ENCODE assay signal across 10 cellular contexts in the genomic region with DNA sequence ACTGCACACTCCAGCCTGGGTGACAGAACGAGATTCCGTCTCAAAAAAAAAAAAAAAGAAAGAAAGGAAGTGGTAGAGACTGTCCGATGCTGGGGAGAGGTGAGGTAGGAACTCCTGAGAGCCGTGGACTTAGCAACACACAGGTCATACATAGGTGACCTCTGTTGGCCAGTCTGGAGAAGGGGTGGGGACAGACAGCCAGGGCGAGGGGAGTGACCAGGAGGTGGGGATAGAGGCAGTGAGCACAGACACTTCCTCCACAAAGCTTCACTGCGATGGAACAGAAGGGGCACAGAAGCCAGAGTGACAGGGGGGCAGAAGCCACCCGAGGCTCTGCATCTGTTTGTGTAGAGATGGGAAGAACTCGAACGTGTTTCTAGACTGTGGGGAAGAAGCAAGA. TPM values are rescaled to one million over a fixed set of nuclear protein-coding genes. Genes with fewer than 3 reads are reported as not detected.
A peak's percentile ranks its signal among the peaks of the same experiment; 100 is the strongest.
DNase-seq lines count a peak whose midpoint lies in the region; ATAC-seq and TF ChIP-seq lines count a peak whose summit lies in the region.
"Had no signal": no experiment of that assay in that cellular context is flagged by ENCODE, and none has a peak within 500 bp of the region (broad histone marks: within the 10 kb centered on the region; RNA-seq: fewer than 3 reads in every experiment).

No MANE protein-coding gene starts in this region.

- no peak; the same call in 2 of the 3 replicates for ATAC-seq in SK-N-SH treated with all-trans-retinoic acid at 6 μM for 48 hours
- no peak for ATAC-seq in HG02678 (IDR thresholded peaks at IDR 0.05; ENCODE audit: unreplicated experiment)

- peaks cover 22% of the 10 kb centered on the region for H3K4me1 Mint-ChIP-seq in Caco-2 (ENCODE audit: low read depth, unreplicated experiment)
- peaks cover 97% of the 10 kb centered on the region for H3K4me1 Mint-ChIP-seq in activated CD4-positive, alpha-beta memory T cell treated with anti-CD3 and anti-CD28 coated beads for 36 hours (ENCODE audit: low read depth)
- H3K4me1 Mint-ChIP-seq in glutamatergic neuron (ENCODE audit: low read depth, unreplicated experiment): peaks cover 17% of the 10 kb centered on the region

- peak overlapping the region; percentile 40 for H3K27ac Mint-ChIP-seq in Caco-2 (ENCODE audit: unreplicated experiment)
- H3K27ac Mint-ChIP-seq in activated CD4-positive, alpha-beta memory T cell treated with anti-CD3 and anti-CD28 coated beads for 36 hours: peak overlapping the region; percentile 89
- peak overlapping the region; percentile 10 for H3K27ac Mint-ChIP-seq in glutamatergic neuron (ENCODE audit: unreplicated experiment)

- TF ChIP-seq EP300 in tibial nerve (IDR thresholded peaks at IDR 0.05): no peak

- no peaks in the 10 kb centered on the region for H3K27me3 ChIP-seq in Caco-2 (replicated peaks; ENCODE audit: control insufficient read depth, insufficient read depth, low read length)
- no peaks in the 10 kb centered on the region for H3K27me3 ChIP-seq in prostate gland (replicated peaks; ENCODE audit: insufficient read depth)
- H3K27me3 ChIP-seq in testis: no peaks in the 10 kb centered on the region
- no peaks in the 10 kb centered on the region for H3K27me3 ChIP-seq in tibial nerve

- H3K27me3 Mint-ChIP-seq in Caco-2 (ENCODE audit: insufficient read depth, unreplicated experiment): no peaks in the 10 kb centered on the region
- H3K27me3 Mint-ChIP-seq in activated CD4-positive, alpha-beta memory T cell treated with anti-CD3 and anti-CD28 coated beads for 36 hours: no peaks in the 10 kb centered on the region
- H3K27me3 Mint-ChIP-seq in glutamatergic neuron (ENCODE audit: unreplicated experiment): peaks cover 10% of the 10 kb centered on the region

- H3K4me1 ChIP-seq in Caco-2 (peaks cover 3% of the 10 kb centered on the region; the same call in 1 of the 2 replicates), prostate gland (replicated peaks) (peaks cover 32% of the 10 kb centered on the region), testis (peaks cover 23% of the 10 kb centered on the region), tibial nerve (peaks cover 0 to 99% (median 72%) of the 10 kb centered on the region in 4 donors)

- H3K4me3 ChIP-seq in Caco-2 (ENCODE audit: low read depth, low read length) (no peak overlapping the region), prostate gland (no peak overlapping the region), testis (no peak overlapping the region), tibial nerve (no peak overlapping the region)

- TF ChIP-seq POLR2A in prostate gland (IDR thresholded peaks at IDR 0.05) (no peak), testis (IDR thresholded peaks at IDR 0.05) (no peak), tibial nerve (IDR thresholded peaks at IDR 0.05) (no peak)

- H3K36me3 Mint-ChIP-seq in Caco-2 (ENCODE audit: insufficient read depth, unreplicated experiment): peaks cover 96% of the 10 kb centered on the region
- H3K36me3 Mint-ChIP-seq in activated CD4-positive, alpha-beta memory T cell treated with anti-CD3 and anti-CD28 coated beads for 36 hours: peaks cover 73% of the 10 kb centered on the region
- H3K36me3 Mint-ChIP-seq in glutamatergic neuron (ENCODE audit: unreplicated experiment): peaks cover 7% of the 10 kb centered on the region

- peak overlapping the region; percentile 94 to 96 for H3K27ac ChIP-seq in prostate gland
- H3K27ac ChIP-seq in testis: no peak overlapping the region
- H3K27ac ChIP-seq in tibial nerve: peak overlapping the region in 2 of 4 donors; percentile 88 to 92

- H3K9me3 Mint-ChIP-seq in Caco-2 (ENCODE audit: unreplicated experiment) (no peaks in the 10 kb centered on the region), glutamatergic neuron (ENCODE audit: unreplicated experiment) (peaks cover 5% of the 10 kb centered on the region)
- no peaks in the 10 kb centered on the region for H3K9me3 Mint-ChIP-seq in activated CD4-positive, alpha-beta memory T cell treated with anti-CD3 and anti-CD28 coated beads for 36 hours

- DNase-seq in Caco-2: peak in 1 of 2 experiments; percentile 52
- no peak for DNase-seq in activated CD4-positive, alpha-beta memory T cell treated with anti-CD3 and anti-CD28 coated beads for 36 hours
- DNase-seq in glutamatergic neuron: no peak
- DNase-seq in prostate gland (ENCODE audit: low spot score): no peak
- DNase-seq in testis: no peak
- DNase-seq in tibial nerve (ENCODE audit: low spot score in 2 of 2): no peak
- DNase-seq: Kasumi-1, NCI-H748 treated with DMSO at 0.1 percent for 48 hours had no signal

- BruUV-seq in Caco-2 (replicated peaks; lab: Mats Ljungman, UMichigan): no TSS peak

- no peaks in the 10 kb centered on the region for H3K9me3 ChIP-seq in Caco-2
- no peaks in the 10 kb centered on the region for H3K9me3 ChIP-seq in prostate gland
- no peaks in the 10 kb centered on the region for H3K9me3 ChIP-seq in testis
- no peaks in the 10 kb centered on the region for H3K9me3 ChIP-seq in tibial nerve

- WGBS in prostate gland: 54% methylated on average over 9 of the region's 9 CpGs
- WGBS in testis, 2 donors: 75 to 82% methylated on average over 9 of the region's 9 CpGs
- 36 to 48% methylated on average over 9 of the region's 9 CpGs for WGBS in tibial nerve, 2 donors

- POLR2A ChIA-PET in Caco-2 (lab: Charles Lee): interaction anchor here (0.7 kb wide), 1 partner anchor 12 kb away, joined by 3 read pairs; no protein-coding TSS in a partner anchor
- POLR2A ChIA-PET in activated CD4-positive, alpha-beta memory T cell treated with anti-CD3 and anti-CD28 coated beads for 36 hours (lab: Charles Lee): interaction anchor here (1.2 kb wide), 1 partner anchor 48 kb away, joined by 3 read pairs; a partner anchor contains a TSS

- CTCF ChIA-PET in Caco-2 (lab: Charles Lee): no interaction called here
- CTCF ChIA-PET in activated CD4-positive, alpha-beta memory T cell treated with anti-CD3 and anti-CD28 coated beads for 36 hours (lab: Charles Lee): interaction anchor here (1.1 to 2.1 kb wide), 3 partner anchors 9 to 130 kb away, joined by 3 to 6 read pairs (median 6); no protein-coding TSS in a partner anchor

- TF ChIP-seq CTCF in Caco-2 (IDR thresholded peaks at IDR 0.05; ENCODE audit: insufficient read depth in 1 of 2, low read depth in 1 of 2, low read length in 1 of 2, severe bottlenecking in 1 of 2, unreplicated experiment in 1 of 2): peak in 1 of 2 experiments; percentile 41
- TF ChIP-seq CTCF in glutamatergic neuron (IDR thresholded peaks at IDR 0.05; ENCODE audit: partially characterized antibody, unreplicated experiment): no peak
- TF ChIP-seq CTCF in prostate gland (IDR thresholded peaks at IDR 0.05): no peak
- no peak for TF ChIP-seq CTCF in testis (IDR thresholded peaks at IDR 0.05)
- TF ChIP-seq CTCF in tibial nerve (IDR thresholded peaks at IDR 0.05): no peak

- no peak overlapping the region for H3K4me3 Mint-ChIP-seq in Caco-2 (ENCODE audit: unreplicated experiment)
- H3K4me3 Mint-ChIP-seq in activated CD4-positive, alpha-beta memory T cell treated with anti-CD3 and anti-CD28 coated beads for 36 hours: no peak overlapping the region
- no peak overlapping the region for H3K4me3 Mint-ChIP-seq in glutamatergic neuron (ENCODE audit: unreplicated experiment)

- intact Hi-C loops in Caco-2 (cut with micrococcal nuclease; ENCODE audit: unreplicated experiment) (no loop called here), prostate gland (cut with DNase I) (no loop called here), testis (cut with DNase I; ENCODE audit: low total_unique reads) (no loop called here)
- intact Hi-C loops in activated CD4-positive, alpha-beta memory T cell treated with anti-CD3 and anti-CD28 coated beads for 36 hours (cut with micrococcal nuclease): no loop called here

- H3K36me3 ChIP-seq in Caco-2 (ENCODE audit: control insufficient read depth, insufficient read depth, low read length) (peaks cover 10% of the 10 kb centered on the region), prostate gland (peaks cover 4 to 5% of the 10 kb centered on the region in 2 donors), testis (ENCODE audit: low read depth, missing control alignments) (no peaks in the 10 kb centered on the region), tibial nerve (peaks cover 0 to 63% (median 13%) of the 10 kb centered on the region in 3 donors)

TF ChIP-seq in SK-N-SH treated with all-trans-retinoic acid at 6 μM for 48 hours, 23 proteins besides CTCF, POLR2A, EP300 and RAD21:
- no peak for TF ChIP-seq SNAI2 (CRISPR knock-in tag; IDR thresholded peaks at IDR 0.05)
- no peak for TF ChIP-seq OSR1 (CRISPR knock-in tag; IDR thresholded peaks at IDR 0.05)

RNA-seq across cellular contexts. Expression of a gene that starts 47.1 kb away (rescaled TPM):
- 513 and 539 TPM in 2 replicates for total RNA-seq in Caco-2 (2022)
- 100 to 1,000 TPM; 712 to 720 TPM for total RNA-seq in activated CD4-positive, alpha-beta memory T cell treated with anti-CD3 and anti-CD28 coated beads for 36 hours
- total RNA-seq in glutamatergic neuron (ENCODE audit: unreplicated experiment): 122 TPM
- 100 to 1,000 TPM; 295 to 329 TPM for total RNA-seq in prostate gland
- total RNA-seq in testis: 100 to 1,000 TPM; 141 to 146 TPM
- 129 TPM for polyA plus RNA-seq in testis (ENCODE audit: insufficient read depth, low read depth, low replicate concordance)
- 100 to 1,000 TPM; 361 to 406 (median 386) TPM for total RNA-seq in tibial nerve

Comparison
In these comparisons a context has a peak if more than half of its experiments do, and no peak if none do; other contexts are left out.
1. H3K27ac Mint-ChIP-seq: peak in every context shown above with its lines; median percentile 89 in activated CD4-positive, alpha-beta memory T cell treated with anti-CD3 and anti-CD28 coated beads for 36 hours; 40 in Caco-2; 10 in glutamatergic neuron.
2. H3K27ac ChIP-seq: peak in prostate gland (2 of 2); none in testis (0 of 2).